Comparison of ENCODE assay signal across 16 cellular contexts in the genomic region with DNA sequence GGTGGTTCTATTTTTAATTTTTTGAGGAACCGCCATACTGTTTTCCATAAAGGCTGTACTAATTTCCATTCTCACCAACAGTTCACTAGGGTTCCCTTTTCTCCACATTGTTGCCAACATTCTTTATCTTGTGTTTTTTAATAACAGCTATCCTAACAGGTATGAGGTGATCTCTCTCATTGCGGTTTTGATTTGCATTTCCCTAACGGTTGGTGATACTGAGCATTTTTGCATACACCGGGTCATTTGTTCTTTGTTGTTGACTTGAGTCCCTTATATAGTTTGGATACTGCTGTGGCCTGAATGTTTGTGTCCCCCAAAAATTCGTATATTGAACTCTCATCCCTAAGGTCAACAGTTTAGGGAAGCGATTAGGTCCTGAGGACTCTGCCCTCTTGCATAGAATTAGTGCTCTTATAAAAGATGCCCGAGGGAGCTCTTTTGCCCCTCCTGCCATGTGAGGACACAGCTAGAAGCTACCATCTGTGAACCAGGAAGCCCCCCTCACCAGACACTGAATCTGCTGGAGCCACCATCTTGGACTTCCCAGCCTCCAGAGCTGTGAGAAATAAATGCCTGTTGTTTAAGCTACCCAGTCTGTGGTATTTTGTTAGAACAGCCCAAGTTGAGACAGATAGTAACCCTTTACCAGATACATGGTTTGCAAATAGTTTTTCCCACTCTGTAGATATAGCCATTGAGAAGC.
"Had no signal": no experiment of that assay in that cellular context is flagged by ENCODE, and none has a peak within 500 bp of the region (broad histone marks: within the 10 kb centered on the region; RNA-seq: fewer than 3 reads in every experiment).

No MANE protein-coding gene starts in this region.

- H3K4me3 Mint-ChIP-seq: activated CD8-positive, alpha-beta memory T cell treated with anti-CD3 and anti-CD28 coated beads, Interleukin-2, amount 10 ng/mL, durations not matched to agents 7 days and 5 days; effector memory CD8-positive, alpha-beta T cell; natural killer cell treated with Interleukin-12 subunit alpha and Interleukin-12 subunit beta and Interleukin-15 and Interleukin-18, amount 100 ng/mL, for 72 hours; stimulated activated naive B cell treated with anti-CD40 and anti-IgM and Interleukin-4, amounts not matched to agents 10 μg/mL and 1 μg/mL and 100 μg/mL, for 72 hours had no signal

- H3K9me3 Mint-ChIP-seq: activated naive CD4-positive, alpha-beta T cell treated with anti-CD3 and anti-CD28 coated beads, Interleukin-2, amount 50 U/mL, for 72 hours; effector memory CD8-positive, alpha-beta T cell; natural killer cell treated with Interleukin-12 subunit alpha and Interleukin-12 subunit beta and Interleukin-15 and Interleukin-18, amount 100 ng/mL, for 72 hours; stimulated activated naive B cell treated with anti-CD40 and anti-IgM and Interleukin-4, amounts not matched to agents 10 μg/mL and 1 μg/mL and 100 μg/mL, for 72 hours had no signal

- H3K27ac Mint-ChIP-seq: stimulated activated naive B cell treated with anti-CD40 and anti-IgM and Interleukin-4, amounts not matched to agents 10 μg/mL and 1 μg/mL and 100 μg/mL, for 72 hours had no signal

- ATAC-seq: activated CD8-positive, alpha-beta memory T cell treated with anti-CD3 and anti-CD28 coated beads, Interleukin-2, amount 10 ng/mL, durations not matched to agents 7 days and 5 days; activated naive CD4-positive, alpha-beta T cell treated with anti-CD3 and anti-CD28 coated beads, Interleukin-2, amount 50 U/mL, for 72 hours; effector memory CD8-positive, alpha-beta T cell; natural killer cell treated with Interleukin-12 subunit alpha and Interleukin-12 subunit beta and Interleukin-15 and Interleukin-18, amount 100 ng/mL, for 72 hours; stimulated activated naive B cell treated with anti-CD40 and anti-IgM and Interleukin-4, amounts not matched to agents 10 μg/mL and 1 μg/mL and 100 μg/mL, for 72 hours had no signal

- DNase-seq: activated CD4-positive, alpha-beta T cell treated with anti-CD3 and anti-CD28 coated beads for 1 hour; activated CD8-positive, alpha-beta memory T cell treated with anti-CD3 and anti-CD28 coated beads, Interleukin-2, amount 10 ng/mL, durations not matched to agents 7 days and 5 days; activated T-cell treated with anti-CD3 and anti-CD28 coated beads, Interleukin-2, amount 50 U/mL, for 1 hour; amygdala; effector memory CD8-positive, alpha-beta T cell; mesendoderm; nucleus accumbens; SK-N-SH; spleen; stimulated activated CD4-positive, alpha-beta T cell treated with anti-CD3 and anti-CD28 coated beads, Interleukin-4, amount 100 ng/mL, for 4 hours; stimulated activated naive B cell treated with anti-CD40 and anti-IgM and Interleukin-4, amounts not matched to agents 10 μg/mL and 1 μg/mL and 100 μg/mL, for 72 hours had no signal

- H3K27ac ChIP-seq: cardiac muscle cell, spleen, thoracic aorta, upper lobe of left lung had no signal

- H3K27me3 ChIP-seq: cardiac muscle cell, spleen, upper lobe of left lung had no signal

- H3K9me3 ChIP-seq: SK-N-SH, spleen, thoracic aorta, upper lobe of left lung had no signal

- H3K27me3 Mint-ChIP-seq: activated CD8-positive, alpha-beta memory T cell treated with anti-CD3 and anti-CD28 coated beads, Interleukin-2, amount 10 ng/mL, durations not matched to agents 7 days and 5 days; effector memory CD8-positive, alpha-beta T cell; natural killer cell treated with Interleukin-12 subunit alpha and Interleukin-12 subunit beta and Interleukin-15 and Interleukin-18, amount 100 ng/mL, for 72 hours; stimulated activated naive B cell treated with anti-CD40 and anti-IgM and Interleukin-4, amounts not matched to agents 10 μg/mL and 1 μg/mL and 100 μg/mL, for 72 hours had no signal

- H3K4me3 ChIP-seq: cardiac muscle cell, spleen, thoracic aorta, upper lobe of left lung had no signal
